ENCODE assay signal across 10 cellular contexts in the genomic region with DNA sequence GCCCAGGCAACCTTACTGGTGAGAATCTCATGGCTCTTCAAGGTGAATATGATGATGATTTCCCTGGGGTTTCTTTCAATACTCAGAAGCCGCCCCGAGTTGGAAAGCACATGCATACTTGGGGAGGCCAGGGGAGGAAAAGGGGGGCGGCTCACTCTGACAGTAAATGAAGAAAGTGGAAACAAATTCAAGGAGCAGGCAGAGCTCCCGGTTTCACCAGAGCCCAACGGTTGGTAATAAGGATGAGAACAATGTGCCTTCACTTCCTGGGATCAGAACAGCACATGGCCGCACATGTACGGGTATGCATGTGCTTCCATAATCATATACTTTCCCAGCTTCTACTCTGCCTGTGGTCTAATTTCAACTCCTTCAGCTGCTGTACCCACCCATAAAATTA. TPM values are rescaled to one million over a fixed set of nuclear protein-coding genes. Genes with fewer than 3 reads are reported as not detected.
DNase-seq lines count a peak whose midpoint lies in the region; ATAC-seq and TF ChIP-seq lines count a peak whose summit lies in the region.
"Had no signal": no experiment of that assay in that cellular context is flagged by ENCODE, and none has a peak within 500 bp of the region (broad histone marks: within the 10 kb centered on the region; RNA-seq: fewer than 3 reads in every experiment).

No MANE protein-coding gene starts in this region.

- H3K4me3 Mint-ChIP-seq in HFFc6 (peak overlapping the region; percentile 90), brain (peak overlapping the region; percentile 56 to 97 (median 90)), naive B cell (peak overlapping the region; percentile 89 to 99 (median 97))

- CTCF ChIA-PET in AG04449 (lab: Yijun Ruan, JAX): interaction anchor here (1.6 to 4.8 kb wide), 2 partner anchors 9 to 45 kb away, joined by 5 to 45 read pairs; no protein-coding TSS in a partner anchor

- H3K4me1 Mint-ChIP-seq in HFFc6 (ENCODE audit: low read depth): peaks cover 58% of the 10 kb centered on the region
- peaks cover 64% of the 10 kb centered on the region for H3K4me1 Mint-ChIP-seq in brain
- peaks cover 60 to 73% (median 60%) of the 10 kb centered on the region in 3 donors for H3K4me1 Mint-ChIP-seq in naive B cell

- no peak for ATAC-seq in naive B cell (ENCODE audit: low read depth in 2 of 2)

- H3K4me3 ChIP-seq in AG04449 (ENCODE audit: low read depth, low read length): peak overlapping the region; percentile 88

- H3K27me3 Mint-ChIP-seq in HFFc6 (ENCODE audit: insufficient read depth) (no peaks in the 10 kb centered on the region; the same call in none of the 2 replicates), brain (peaks cover 9% of the 10 kb centered on the region), naive B cell (no peaks in the 10 kb centered on the region)

- DNase-seq in AG04449 (ENCODE audit: low read depth, low spot score) (no peak), HFFc6 (no peak), naive B cell (no peak), DMS114 treated with DMSO at 0.1 percent for 48 hours (lab: John Stamatoyannopoulos, UW; ENCODE audit: unreplicated experiment) (no peak), activated gamma-delta T cell treated with Interleukin-2 at 50 U/mL for 16 hours (no peak), T-helper 9 cell (no peak), KG1 (lab: John Stamatoyannopoulos, UW) (no peak)

- H3K9me3 Mint-ChIP-seq in HFFc6 (no peaks in the 10 kb centered on the region), brain (peaks cover 0 to 6% (median 0%) of the 10 kb centered on the region in 5 experiments), naive B cell (no peaks in the 10 kb centered on the region)

- TF ChIP-seq CTCF in AG04449 (IDR thresholded peaks at IDR 0.05; ENCODE audit: insufficient read depth, low read length, missing control alignments): no peak
- no peak for TF ChIP-seq CTCF in HFFc6 (IDR thresholded peaks at IDR 0.05)
- no peak for TF ChIP-seq CTCF in brain (conservative IDR thresholded peaks at IDR 0.05)

- H3K27ac Mint-ChIP-seq in HFFc6 (peak overlapping the region; percentile 95), brain (peak overlapping the region in 3 of 5 experiments; percentile 69 to 99 (median 97)), naive B cell (peak overlapping the region; percentile 87 to 98 (median 90))

- POLR2A ChIA-PET in AG04449 (lab: Yijun Ruan, JAX): interaction anchor here (0.9 to 2.7 kb wide), 2 partner anchors 14 to 19 kb away, joined by 3 to 19 read pairs; no protein-coding TSS in a partner anchor

- H3K36me3 Mint-ChIP-seq in HFFc6 (ENCODE audit: low read depth): peaks cover 10% of the 10 kb centered on the region
- peaks cover 9% of the 10 kb centered on the region for H3K36me3 Mint-ChIP-seq in brain
- peaks cover 0 to 7% of the 10 kb centered on the region in 2 donors for H3K36me3 Mint-ChIP-seq in naive B cell

RNA-seq across cellular contexts. Expression of gene ARHGEF2, which starts 3.8 kb away (rescaled TPM):
- total RNA-seq in HFFc6 (2021; fragmentation: NEBNext Ultra II Directional; extraction: Animal tissue kit (Norgen Biotek cat#: 25700)): 10 to 100 TPM; 82.0 to 94.6 (median 83.9) TPM
- polyA plus RNA-seq in brain (ENCODE audit: insufficient read depth, low read depth, low replicate concordance) (195 TPM), naive B cell (ENCODE audit: low read depth in 6 of 6) (10 to 100 TPM in 5 of 6 donors, 1 to 10 TPM in 1; 6.9 to 48.4 (median 27.7) TPM)

RNA-seq across cellular contexts. Expression of gene SSR2, which starts 38.6 kb away (rescaled TPM):
- 100 to 1,000 TPM; 341 to 419 (median 374) TPM for total RNA-seq in HFFc6 (2021; fragmentation: NEBNext Ultra II Directional; extraction: Animal tissue kit (Norgen Biotek cat#: 25700))
- polyA plus RNA-seq in brain (ENCODE audit: insufficient read depth, low read depth, low replicate concordance) (451 TPM), naive B cell (ENCODE audit: low read depth in 6 of 6) (100 to 1,000 TPM; 243 to 278 (median 256) TPM)

RNA-seq across cellular contexts. Expression of gene RXFP4, which starts 40.7 kb away (rescaled TPM):
- total RNA-seq in HFFc6 (2021; fragmentation: NEBNext Ultra II Directional; extraction: Animal tissue kit (Norgen Biotek cat#: 25700)): not detected
- polyA plus RNA-seq in brain (ENCODE audit: insufficient read depth, low read depth, low replicate concordance): not detected
- polyA plus RNA-seq in naive B cell (ENCODE audit: low read depth in 6 of 6): 1 to 10 TPM in 1 of 6 donors, under 1 TPM in 2, not detected in 3; 0.21 to 1.2 (median 0.36) TPM
- total RNA-seq: activated CD8-positive, alpha-beta memory T cell treated with anti-CD3 and anti-CD28 coated beads for 36 hours; epithelial cell of proximal tubule had no signal

RNA-seq across cellular contexts. Expression of gene KHDC4, which starts 47.9 kb away (rescaled TPM):
- 10 to 100 TPM; 22.6 to 26.1 (median 23.5) TPM for total RNA-seq in HFFc6 (2021; fragmentation: NEBNext Ultra II Directional; extraction: Animal tissue kit (Norgen Biotek cat#: 25700))
- polyA plus RNA-seq in brain (ENCODE audit: insufficient read depth, low read depth, low replicate concordance) (24.1 TPM), naive B cell (ENCODE audit: low read depth in 6 of 6) (10 to 100 TPM in 1 of 6 donors, 1 to 10 TPM in 5; 5.5 to 10.7 (median 7.2) TPM)
